ENCODE assay signal across 17 cellular contexts in genomic region chr2:134280231-134280630, GRCh38.
"Had no signal": no experiment of that assay in that cellular context is flagged by ENCODE, and none has a peak within 500 bp of the region (broad histone marks: within the 10 kb centered on the region; RNA-seq: fewer than 3 reads in every experiment).

No MANE protein-coding gene starts in this region.

- H3K9me3 ChIP-seq: ascending aorta, breast epithelium, ovary, tibial nerve, vagina had no signal

- H3K27ac Mint-ChIP-seq: activated naive CD4-positive, alpha-beta T cell treated with anti-CD3 and anti-CD28 coated beads for 36 hours; activated T-helper 17 cell treated with anti-CD3 and anti-CD28 coated beads, Interleukin-2, amount 50 U/mL, for 72 hours; immature natural killer cell; T-helper 2 cell treated with Interferon-gamma antibody and Interleukin-4, amounts not matched to agents 5 μg/mL and 100 μg/mL, for 36 hours had no signal

- H3K9me3 Mint-ChIP-seq: activated naive CD4-positive, alpha-beta T cell treated with anti-CD3 and anti-CD28 coated beads for 36 hours; activated T-helper 17 cell treated with anti-CD3 and anti-CD28 coated beads, Interleukin-2, amount 50 U/mL, for 72 hours; T-helper 2 cell treated with Interferon-gamma antibody and Interleukin-4, amounts not matched to agents 5 μg/mL and 100 μg/mL, for 36 hours had no signal

- H3K27ac ChIP-seq: ascending aorta, breast epithelium, epithelial cell of prostate, ovary, tibial nerve, vagina had no signal

- H3K27me3 Mint-ChIP-seq: activated T-helper 17 cell treated with anti-CD3 and anti-CD28 coated beads, Interleukin-2, amount 50 U/mL, for 72 hours had no signal

- H3K27me3 ChIP-seq: ascending aorta, breast epithelium, ovary, tibial nerve, vagina had no signal

- ATAC-seq: activated T-helper 17 cell treated with anti-CD3 and anti-CD28 coated beads, Interleukin-2, amount 50 U/mL, for 72 hours had no signal

- H3K36me3 ChIP-seq: ascending aorta, breast epithelium, ovary, tibial nerve, vagina had no signal

- H3K4me3 ChIP-seq: breast epithelium, lung, ovary, tibial nerve, vagina had no signal

- H3K4me3 Mint-ChIP-seq: activated naive CD4-positive, alpha-beta T cell treated with anti-CD3 and anti-CD28 coated beads for 36 hours; activated T-helper 17 cell treated with anti-CD3 and anti-CD28 coated beads, Interleukin-2, amount 50 U/mL, for 72 hours; immature natural killer cell; T-helper 2 cell treated with Interferon-gamma antibody and Interleukin-4, amounts not matched to agents 5 μg/mL and 100 μg/mL, for 36 hours had no signal

- DNase-seq: activated CD4-positive, alpha-beta T cell treated with anti-CD3 and anti-CD28 coated beads, Interleukin-2, amount 50 U/mL, for 4 hours; activated CD4-positive, CD25-positive, alpha-beta regulatory T cell treated with anti-CD3 and anti-CD28 coated beads, Interleukin-2, amount 50 U/mL, for 72 hours; activated naive CD4-positive, alpha-beta T cell treated with anti-CD3 and anti-CD28 coated beads for 36 hours; foreskin melanocyte; immature natural killer cell; midbrain; ovary; stimulated activated CD4-positive, alpha-beta T cell treated with anti-CD3 and anti-CD28 coated beads, Interleukin-2, amount 100 ng/mL, for 48 hours; stimulated activated naive CD4-positive, alpha-beta T cell had no signal

- H3K4me1 ChIP-seq: breast epithelium, vagina had no signal
